8 cellular contexts compared by ENCODE assay signal in the genomic region with DNA sequence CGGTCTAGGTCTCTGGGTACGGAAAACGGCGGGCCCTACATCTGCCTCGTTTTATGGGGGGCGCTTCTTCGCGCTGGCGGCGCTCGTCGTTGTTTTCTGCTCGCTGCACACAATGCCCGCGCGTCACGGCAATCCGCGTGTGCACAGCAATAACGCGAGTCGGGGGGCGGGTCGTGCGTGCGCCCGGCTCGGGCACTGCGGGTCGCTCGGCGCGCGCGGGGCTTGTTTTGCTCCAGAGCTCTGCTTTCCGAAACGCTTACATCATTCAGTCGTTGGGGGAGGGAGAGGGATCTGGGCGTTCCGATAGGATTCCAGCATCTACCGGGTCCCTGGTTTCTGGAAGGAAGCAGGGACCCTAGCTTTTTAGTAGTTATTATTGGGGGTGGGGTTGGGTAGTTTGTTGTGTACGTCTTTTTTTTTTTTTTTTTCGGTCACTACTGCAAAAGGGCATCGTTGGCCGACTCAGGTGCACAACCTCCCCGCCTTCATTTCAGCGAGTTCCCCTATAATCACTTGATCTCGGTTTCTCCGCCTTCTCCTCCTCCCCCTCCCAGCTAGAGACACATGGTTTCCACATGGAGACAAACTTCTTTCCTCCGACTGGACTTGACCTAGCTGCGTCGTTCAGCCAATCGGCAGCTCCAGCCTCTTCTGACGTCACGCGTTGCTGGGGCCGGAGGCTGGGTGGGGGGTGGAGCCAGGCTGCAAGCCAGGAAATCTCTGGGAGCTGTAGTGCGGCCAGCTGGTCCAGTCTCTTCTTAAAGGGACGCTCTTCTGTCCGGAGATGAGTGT. TPM values are rescaled to one million over a fixed set of nuclear protein-coding genes. Genes with fewer than 3 reads are reported as not detected.
A peak's percentile ranks its signal among the peaks of the same experiment; 100 is the strongest.
DNase-seq lines count a peak whose midpoint lies in the region; ATAC-seq and TF ChIP-seq lines count a peak whose summit lies in the region.

No MANE protein-coding gene starts in this region.

- no peaks in the 10 kb centered on the region for H3K36me3 Mint-ChIP-seq in WTC11

- H3K4me1 Mint-ChIP-seq in WTC11, result peaks cover 40% of the 10 kb centered on the region

- ATAC-seq in GM18909 (IDR thresholded peaks at IDR 0.05; ENCODE audit: poor library complexity, unreplicated experiment) (peak; percentile 73), HG03196 (IDR thresholded peaks at IDR 0.05; ENCODE audit: unreplicated experiment) (peak; percentile 73), WTC11 (peak; percentile 76)

- CTCF ChIA-PET in AG04450 (lab: Charles Lee) (interaction anchor here (0.7 to 4.8 kb wide), 6 partner anchors 11 to 326 kb away, joined by 4 to 27 read pairs (median 8); no protein-coding TSS in a partner anchor), WTC11 (lab: Charles Lee) (interaction anchor here (0.6 to 2.7 kb wide), 14 partner anchors 10 to 327 kb away, joined by 3 to 26 read pairs (median 3); no protein-coding TSS in a partner anchor)

- H3K9me3 ChIP-seq in AG04450 (ENCODE audit: control insufficient read depth, insufficient read depth, low read length) (no peaks in the 10 kb centered on the region; the same call in 1 of the 2 replicates), skeletal muscle tissue (ENCODE audit: control insufficient read depth in 3 of 3, low read length in 3 of 3) (no peaks in the 10 kb centered on the region)

- H3K27me3 ChIP-seq in AG04450 (ENCODE audit: control insufficient read depth, insufficient read depth, low read length), result peaks cover 2% of the 10 kb centered on the region
- H3K27me3 ChIP-seq in skeletal muscle tissue (ENCODE audit: control insufficient read depth in 3 of 3, insufficient read depth in 3 of 3, low read length in 3 of 3), result peaks cover 0 to 3% (median 0%) of the 10 kb centered on the region in 3 donors

- H3K9me3 Mint-ChIP-seq in WTC11, result no peaks in the 10 kb centered on the region

- H3K9ac ChIP-seq in skeletal muscle tissue (ENCODE audit: low read depth in 1 of 3, low read length in 3 of 3), result peak overlapping the region; percentile 85 to 99 (median 96)

- H3K27ac Mint-ChIP-seq in WTC11, result peak overlapping the region; percentile 94

- H3K4me3 ChIP-seq in AG04450 (ENCODE audit: low read depth, low read length) (peak overlapping the region; percentile 78), cardiac fibroblast (replicated peaks in 1 of 2; ENCODE audit: low read depth in 2 of 2, low read length in 2 of 2) (peak overlapping the region; percentile 77 to 81), skeletal muscle tissue (ENCODE audit: low read length in 3 of 3) (peak overlapping the region; percentile 86 to 97 (median 95))

- no peak for TF ChIP-seq CTCF in AG04450 (IDR thresholded peaks at IDR 0.05; ENCODE audit: low read depth, low read length)
- TF ChIP-seq CTCF in WTC11 (IDR thresholded peaks at IDR 0.05), result no peak
- TF ChIP-seq CTCF in cardiac fibroblast (IDR thresholded peaks at IDR 0.05; ENCODE audit: low read depth, low read length), result no peak

- POLR2A ChIA-PET in AG04450 (lab: Yijun Ruan, JAX) (interaction anchor here (0.7 to 2.7 kb wide), 7 partner anchors 11 to 115 kb away, joined by 3 to 19 read pairs (median 5); no protein-coding TSS in a partner anchor), WTC11 (lab: Charles Lee) (interaction anchor here (0.5 to 4.3 kb wide), 20 partner anchors 8 to 382 kb away, joined by 3 to 101 read pairs (median 4); a partner anchor contains a TSS)

- H3K27ac ChIP-seq in AG04450 (ENCODE audit: low read depth, low read length), result peak overlapping the region; percentile 91
- peak overlapping the region; percentile 96 for H3K27ac ChIP-seq in skeletal muscle tissue (ENCODE audit: low read depth, low read length)

- peaks cover 71% of the 10 kb centered on the region for H3K27me3 Mint-ChIP-seq in WTC11 (ENCODE audit: low read depth)

- H3K4me3 Mint-ChIP-seq in WTC11, result peak overlapping the region; percentile 81

- H3K36me3 ChIP-seq in skeletal muscle tissue (ENCODE audit: control insufficient read depth in 3 of 3, insufficient read depth in 3 of 3, low read length in 3 of 3), result no peaks in the 10 kb centered on the region

- DNase-seq in AG04450 (ENCODE audit: low read depth, low spot score), result peak; percentile 94
- DNase-seq in NCI-H226, result peak; percentile 95
- DNase-seq in WTC11 (ENCODE audit: low spot score), result peak; percentile 98
- peak; percentile 98 to 99 for DNase-seq in cardiac fibroblast (ENCODE audit: low read depth in 2 of 2)
- DNase-seq in iPS-NIHi11 (ENCODE audit: low spot score), result peak; percentile 98

- peaks cover 8 to 24% (median 14%) of the 10 kb centered on the region in 3 donors for H3K4me1 ChIP-seq in skeletal muscle tissue (ENCODE audit: control insufficient read depth in 3 of 3, insufficient read depth in 3 of 3, low read length in 3 of 3)

TF ChIP-seq in WTC11, 78 proteins besides CTCF, POLR2A, EP300 and RAD21 (continues in another document):
- TF ChIP-seq NFYB (CRISPR knock-in tag; conservative IDR thresholded peaks at IDR 0.05; ENCODE audit: low read depth), result peak; percentile 97
- TF ChIP-seq, protein P1, sequence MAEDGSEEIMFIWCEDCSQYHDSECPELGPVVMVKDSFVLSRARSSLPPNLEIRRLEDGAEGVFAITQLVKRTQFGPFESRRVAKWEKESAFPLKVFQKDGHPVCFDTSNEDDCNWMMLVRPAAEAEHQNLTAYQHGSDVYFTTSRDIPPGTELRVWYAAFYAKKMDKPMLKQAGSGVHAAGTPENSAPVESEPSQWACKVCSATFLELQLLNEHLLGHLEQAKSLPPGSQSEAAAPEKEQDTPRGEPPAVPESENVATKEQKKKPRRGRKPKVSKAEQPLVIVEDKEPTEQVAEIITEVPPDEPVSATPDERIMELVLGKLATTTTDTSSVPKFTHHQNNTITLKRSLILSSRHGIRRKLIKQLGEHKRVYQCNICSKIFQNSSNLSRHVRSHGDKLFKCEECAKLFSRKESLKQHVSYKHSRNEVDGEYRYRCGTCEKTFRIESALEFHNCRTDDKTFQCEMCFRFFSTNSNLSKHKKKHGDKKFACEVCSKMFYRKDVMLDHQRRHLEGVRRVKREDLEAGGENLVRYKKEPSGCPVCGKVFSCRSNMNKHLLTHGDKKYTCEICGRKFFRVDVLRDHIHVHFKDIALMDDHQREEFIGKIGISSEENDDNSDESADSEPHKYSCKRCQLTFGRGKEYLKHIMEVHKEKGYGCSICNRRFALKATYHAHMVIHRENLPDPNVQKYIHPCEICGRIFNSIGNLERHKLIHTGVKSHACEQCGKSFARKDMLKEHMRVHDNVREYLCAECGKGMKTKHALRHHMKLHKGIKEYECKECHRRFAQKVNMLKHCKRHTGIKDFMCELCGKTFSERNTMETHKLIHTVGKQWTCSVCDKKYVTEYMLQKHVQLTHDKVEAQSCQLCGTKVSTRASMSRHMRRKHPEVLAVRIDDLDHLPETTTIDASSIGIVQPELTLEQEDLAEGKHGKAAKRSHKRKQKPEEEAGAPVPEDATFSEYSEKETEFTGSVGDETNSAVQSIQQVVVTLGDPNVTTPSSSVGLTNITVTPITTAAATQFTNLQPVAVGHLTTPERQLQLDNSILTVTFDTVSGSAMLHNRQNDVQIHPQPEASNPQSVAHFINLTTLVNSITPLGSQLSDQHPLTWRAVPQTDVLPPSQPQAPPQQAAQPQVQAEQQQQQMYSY (CRISPR knock-in tag; IDR thresholded peaks at IDR 0.05), result no peak
- TF ChIP-seq ESRRA (CRISPR knock-in tag; IDR thresholded peaks at IDR 0.05; ENCODE audit: borderline replicate concordance), result peak; percentile 41; the same call in 1 of the 2 replicates
- TF ChIP-seq, protein P2, sequence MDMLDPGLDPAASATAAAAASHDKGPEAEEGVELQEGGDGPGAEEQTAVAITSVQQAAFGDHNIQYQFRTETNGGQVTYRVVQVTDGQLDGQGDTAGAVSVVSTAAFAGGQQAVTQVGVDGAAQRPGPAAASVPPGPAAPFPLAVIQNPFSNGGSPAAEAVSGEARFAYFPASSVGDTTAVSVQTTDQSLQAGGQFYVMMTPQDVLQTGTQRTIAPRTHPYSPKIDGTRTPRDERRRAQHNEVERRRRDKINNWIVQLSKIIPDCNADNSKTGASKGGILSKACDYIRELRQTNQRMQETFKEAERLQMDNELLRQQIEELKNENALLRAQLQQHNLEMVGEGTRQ (CRISPR knock-in tag; IDR thresholded peaks at IDR 0.05), result peak; percentile 41
- peak; percentile 65 for TF ChIP-seq SP1 (CRISPR knock-in tag; conservative IDR thresholded peaks at IDR 0.05)
- TF ChIP-seq CREM (CRISPR knock-in tag; IDR thresholded peaks at IDR 0.05), result peak; percentile 94
- TF ChIP-seq CREB1 (CRISPR knock-in tag; IDR thresholded peaks at IDR 0.05), result 0 out of 2 replicates have a peak, but pooled peaks have one; percentile 25
- no peak for TF ChIP-seq FOXJ3 (CRISPR knock-in tag; IDR thresholded peaks at IDR 0.05; ENCODE audit: borderline replicate concordance)
- TF ChIP-seq OVOL2 (CRISPR knock-in tag; IDR thresholded peaks at IDR 0.05; ENCODE audit: borderline replicate concordance), result no peak
- TF ChIP-seq, protein P3, sequence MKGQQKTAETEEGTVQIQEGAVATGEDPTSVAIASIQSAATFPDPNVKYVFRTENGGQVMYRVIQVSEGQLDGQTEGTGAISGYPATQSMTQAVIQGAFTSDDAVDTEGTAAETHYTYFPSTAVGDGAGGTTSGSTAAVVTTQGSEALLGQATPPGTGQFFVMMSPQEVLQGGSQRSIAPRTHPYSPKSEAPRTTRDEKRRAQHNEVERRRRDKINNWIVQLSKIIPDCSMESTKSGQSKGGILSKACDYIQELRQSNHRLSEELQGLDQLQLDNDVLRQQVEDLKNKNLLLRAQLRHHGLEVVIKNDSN (CRISPR knock-in tag; IDR thresholded peaks at IDR 0.05), result peak; percentile 29; the same call in 1 of the 2 replicates
- TF ChIP-seq GABPB1 (CRISPR knock-in tag; IDR thresholded peaks at IDR 0.05), result peak; percentile 88
- TF ChIP-seq, protein P4, sequence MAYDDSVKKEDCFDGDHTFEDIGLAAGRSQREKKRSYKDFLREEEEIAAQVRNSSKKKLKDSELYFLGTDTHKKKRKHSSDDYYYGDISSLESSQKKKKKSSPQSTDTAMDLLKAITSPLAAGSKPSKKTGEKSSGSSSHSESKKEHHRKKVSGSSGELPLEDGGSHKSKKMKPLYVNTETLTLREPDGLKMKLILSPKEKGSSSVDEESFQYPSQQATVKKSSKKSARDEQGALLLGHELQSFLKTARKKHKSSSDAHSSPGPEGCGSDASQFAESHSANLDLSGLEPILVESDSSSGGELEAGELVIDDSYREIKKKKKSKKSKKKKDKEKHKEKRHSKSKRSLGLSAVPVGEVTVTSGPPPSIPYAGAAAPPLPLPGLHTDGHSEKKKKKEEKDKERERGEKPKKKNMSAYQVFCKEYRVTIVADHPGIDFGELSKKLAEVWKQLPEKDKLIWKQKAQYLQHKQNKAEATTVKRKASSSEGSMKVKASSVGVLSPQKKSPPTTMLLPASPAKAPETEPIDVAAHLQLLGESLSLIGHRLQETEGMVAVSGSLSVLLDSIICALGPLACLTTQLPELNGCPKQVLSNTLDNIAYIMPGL (CRISPR knock-in tag; IDR thresholded peaks at IDR 0.05), result no peak; the same call in 1 of the 2 replicates
- TF ChIP-seq CBFB (CRISPR knock-in tag; IDR thresholded peaks at IDR 0.05; ENCODE audit: low read depth), result no peak
- no peak for TF ChIP-seq SMAD4 (CRISPR knock-in tag; IDR thresholded peaks at IDR 0.05)

RNA-seq across cellular contexts. Expression of a gene that starts 3.5 kb away (rescaled TPM):
- 13.7 and 17.3 TPM in 2 replicates for polyA plus RNA-seq in AG04450 (2011; rRNA removed)
- polyA minus RNA-seq in AG04450 (2011; rRNA and poly(A)+ RNA removed), result 12.0 and 13.5 TPM in 2 replicates
- 16.6 to 23.9 TPM (median 21.6 TPM) in 3 replicates for total RNA-seq in WTC11 (2021)
- total RNA-seq in skeletal muscle tissue, result 17.2 TPM

Comparison
In these comparisons a context has a peak if more than half of its experiments do, and no peak if none do; other contexts are left out.
1. Peak in every context shown above with its lines: DNase-seq, ATAC-seq, H3K4me3 ChIP-seq and H3K27ac ChIP-seq.